In the genomic region with DNA sequence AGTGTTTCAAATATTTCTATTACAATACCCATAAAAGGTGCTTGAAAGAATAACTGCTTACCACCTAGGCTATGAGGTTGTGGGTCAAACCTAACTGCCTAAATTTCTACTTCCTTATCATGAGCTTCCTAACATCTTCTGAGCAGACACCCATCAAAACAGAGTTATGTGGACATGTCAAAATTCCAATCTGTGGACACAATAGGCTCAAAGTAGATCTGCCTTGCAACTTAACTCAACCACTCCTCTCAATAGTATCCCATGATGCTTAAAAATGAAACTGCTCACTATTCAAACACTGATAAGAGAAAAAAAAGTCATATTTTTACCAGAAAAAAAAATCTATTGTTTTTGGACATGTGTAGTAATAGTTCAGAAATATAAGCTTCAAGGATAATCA, we compare ENCODE assay signal across 31 cellular contexts.
A peak's percentile ranks its signal among the peaks of the same experiment; 100 is the strongest.
DNase-seq lines count a peak whose midpoint lies in the region; ATAC-seq and TF ChIP-seq lines count a peak whose summit lies in the region.
"Had no signal": no experiment of that assay in that cellular context is flagged by ENCODE, and none has a peak within 500 bp of the region (broad histone marks: within the 10 kb centered on the region; RNA-seq: fewer than 3 reads in every experiment).

No MANE protein-coding gene starts in this region.

- no peaks in the 10 kb centered on the region for H3K27me3 ChIP-seq in CD8-positive, alpha-beta T cell (ENCODE audit: insufficient read depth, low read length)
- H3K27me3 ChIP-seq: adrenal gland, esophagus muscularis mucosa, spleen, uterus had no signal

- no peaks in the 10 kb centered on the region for H3K36me3 ChIP-seq in CD8-positive, alpha-beta T cell (ENCODE audit: insufficient read depth, low read length)
- H3K36me3 ChIP-seq: adrenal gland, esophagus muscularis mucosa, spleen, thoracic aorta, uterus had no signal

- POLR2A ChIA-PET in CD8-positive, alpha-beta T cell (lab: Charles Lee): interaction anchor here (0.7 to 1.1 kb wide), 3 partner anchors 10 to 34 kb away, joined by 3 read pairs; no protein-coding TSS in a partner anchor
- POLR2A ChIA-PET in activated CD4-positive, alpha-beta memory T cell treated with anti-CD3 and anti-CD28 coated beads for 36 hours (lab: Charles Lee): interaction anchor here (0.9 to 1.4 kb wide), 5 partner anchors 9 to 24 kb away, joined by 3 to 6 read pairs (median 3); no protein-coding TSS in a partner anchor

- CTCF ChIA-PET in CD8-positive, alpha-beta T cell (lab: Charles Lee): interaction anchor here (0.7 to 1.5 kb wide), 5 partner anchors 12 to 30 kb away, joined by 3 to 4 read pairs (median 4); no protein-coding TSS in a partner anchor
- CTCF ChIA-PET in activated CD4-positive, alpha-beta memory T cell treated with anti-CD3 and anti-CD28 coated beads for 36 hours (lab: Charles Lee): interaction anchor here (0.7 to 1.6 kb wide), 4 partner anchors 11 to 184 kb away, joined by 3 to 5 read pairs (median 3); no protein-coding TSS in a partner anchor

- no peak for ATAC-seq in activated T-cell treated with anti-CD3 and anti-CD28 coated beads, Interleukin-2, amount 50 U/mL, for 72 hours (replicated peaks in 1 of 2)
- ATAC-seq in CD8-positive, alpha-beta T cell: no peak
- ATAC-seq in GM18511 (IDR thresholded peaks at IDR 0.05; ENCODE audit: unreplicated experiment) (no peak), GM21526 (IDR thresholded peaks at IDR 0.05; ENCODE audit: low FRiP score, unreplicated experiment) (no peak)
- ATAC-seq: left lobe of liver; right cardiac atrium; stimulated activated naive CD8-positive, alpha-beta T cell treated with anti-CD3 and anti-CD28 coated beads, Interleukin-15, amount 100 ng/mL, for 72 hours had no signal

- H3K27ac Mint-ChIP-seq in activated T-cell treated with anti-CD3 and anti-CD28 coated beads, Interleukin-2, amount 50 U/mL, for 72 hours: peak overlapping the region; percentile 85
- peak overlapping the region; percentile 56 for H3K27ac Mint-ChIP-seq in CD8-positive, alpha-beta T cell
- peak overlapping the region; percentile 62 for H3K27ac Mint-ChIP-seq in activated CD4-positive, alpha-beta memory T cell treated with anti-CD3 and anti-CD28 coated beads for 36 hours
- H3K27ac Mint-ChIP-seq: B cell; stimulated activated naive CD8-positive, alpha-beta T cell treated with anti-CD3 and anti-CD28 coated beads, Interleukin-15, amount 100 ng/mL, for 72 hours; T-helper 1 cell treated with Interleukin-12 subunit alpha and Interleukin-12 subunit beta and Interleukin-4 antibody, amounts not matched to agents 30 μg/mL and 1 μg/mL, for 36 hours had no signal

- H3K4me3 ChIP-seq in CD8-positive, alpha-beta T cell (ENCODE audit: low read depth, low read length): no peak overlapping the region
- H3K4me3 ChIP-seq: adrenal gland, esophagus muscularis mucosa, spleen, thoracic aorta, uterus had no signal

- peaks cover 70% of the 10 kb centered on the region for H3K4me1 Mint-ChIP-seq in activated T-cell treated with anti-CD3 and anti-CD28 coated beads, Interleukin-2, amount 50 U/mL, for 72 hours (ENCODE audit: low read depth)
- H3K4me1 Mint-ChIP-seq in CD8-positive, alpha-beta T cell (ENCODE audit: low read depth): peaks cover 67% of the 10 kb centered on the region
- H3K4me1 Mint-ChIP-seq in activated CD4-positive, alpha-beta memory T cell treated with anti-CD3 and anti-CD28 coated beads for 36 hours (ENCODE audit: low read depth): peaks cover 83% of the 10 kb centered on the region
- H3K4me1 Mint-ChIP-seq: B cell had no signal

- no peaks in the 10 kb centered on the region for H3K27me3 Mint-ChIP-seq in activated T-cell treated with anti-CD3 and anti-CD28 coated beads, Interleukin-2, amount 50 U/mL, for 72 hours (ENCODE audit: low read depth)
- no peaks in the 10 kb centered on the region for H3K27me3 Mint-ChIP-seq in CD8-positive, alpha-beta T cell (ENCODE audit: low read depth)
- no peaks in the 10 kb centered on the region for H3K27me3 Mint-ChIP-seq in activated CD4-positive, alpha-beta memory T cell treated with anti-CD3 and anti-CD28 coated beads for 36 hours
- H3K27me3 Mint-ChIP-seq: B cell; stimulated activated naive CD8-positive, alpha-beta T cell treated with anti-CD3 and anti-CD28 coated beads, Interleukin-15, amount 100 ng/mL, for 72 hours had no signal

- intact Hi-C loops in CD8-positive, alpha-beta T cell (cut with DNase I, micrococcal nuclease): no loop called here
- intact Hi-C loops in activated CD4-positive, alpha-beta memory T cell treated with anti-CD3 and anti-CD28 coated beads for 36 hours (cut with micrococcal nuclease): no loop called here

- H3K4me1 ChIP-seq in CD8-positive, alpha-beta T cell (ENCODE audit: insufficient read depth, low read length): peaks cover 26% of the 10 kb centered on the region
- H3K4me1 ChIP-seq: adrenal gland, uterus had no signal

- no peak for DNase-seq in activated T-cell treated with anti-CD3 and anti-CD28 coated beads, Interleukin-2, amount 50 U/mL, for 72 hours
- DNase-seq in activated T-cell treated with anti-CD3 and anti-CD28 coated beads, Interleukin-2, amount 50 U/mL, for 48 hours: no peak
- no peak for DNase-seq in CD8-positive, alpha-beta T cell
- DNase-seq in activated CD4-positive, alpha-beta memory T cell treated with anti-CD3 and anti-CD28 coated beads for 36 hours: no peak
- peak; percentile 56 for DNase-seq in myocyte (ENCODE audit: low read depth)
- DNase-seq in activated CD4-positive, CD25-positive, alpha-beta regulatory T cell (lab: John Stamatoyannopoulos, UW): no peak
- DNase-seq: activated CD4-positive, alpha-beta T cell treated with anti-CD3 and anti-CD28 coated beads for 48 hours; adrenal gland; cerebellar nuclear complex; dermis blood vessel endothelial cell; DMS53; foreskin fibroblast; HCEC 1CT; mesenchymal stem cell; NCI-H1417; NCI-H2029; NCI-H510A treated with DMSO at 0.1 percent for 48 hours; right cardiac atrium; spleen; stimulated activated CD4-positive, alpha-beta T cell treated with anti-CD3 and anti-CD28 coated beads, Interleukin-2, amount 100 ng/mL, for 24 hours; stimulated activated CD8-positive, alpha-beta memory T cell treated with anti-CD3 and anti-CD28 coated beads, Interleukin-4, amount 100 ng/mL, for 48 hours; stimulated activated naive CD8-positive, alpha-beta T cell treated with anti-CD3 and anti-CD28 coated beads, Interleukin-15, amount 100 ng/mL, for 72 hours; uterus had no signal

- no peak for TF ChIP-seq CTCF in CD8-positive, alpha-beta T cell (IDR thresholded peaks at IDR 0.05)

- H3K36me3 Mint-ChIP-seq in activated T-cell treated with anti-CD3 and anti-CD28 coated beads, Interleukin-2, amount 50 U/mL, for 72 hours (ENCODE audit: insufficient read depth in 2 of 2): peaks cover 3 to 17% of the 10 kb centered on the region in 2 donors
- peaks cover 36% of the 10 kb centered on the region for H3K36me3 Mint-ChIP-seq in CD8-positive, alpha-beta T cell
- H3K36me3 Mint-ChIP-seq in activated CD4-positive, alpha-beta memory T cell treated with anti-CD3 and anti-CD28 coated beads for 36 hours: peaks cover 38% of the 10 kb centered on the region

- no peaks in the 10 kb centered on the region for H3K9me3 ChIP-seq in CD8-positive, alpha-beta T cell (ENCODE audit: low read length)
- H3K9me3 ChIP-seq: adrenal gland, esophagus muscularis mucosa, spleen, thoracic aorta, uterus had no signal

- no peak overlapping the region for H3K27ac ChIP-seq in CD8-positive, alpha-beta T cell (ENCODE audit: low read depth, low read length)
- H3K27ac ChIP-seq: adrenal gland, esophagus muscularis mucosa, RWPE1, spleen, thoracic aorta, uterus had no signal

- H3K4me3 Mint-ChIP-seq in activated T-cell treated with anti-CD3 and anti-CD28 coated beads, Interleukin-2, amount 50 U/mL, for 72 hours: peak overlapping the region in 1 of 2 donors; percentile 78
- no peak overlapping the region for H3K4me3 Mint-ChIP-seq in CD8-positive, alpha-beta T cell
- H3K4me3 Mint-ChIP-seq in activated CD4-positive, alpha-beta memory T cell treated with anti-CD3 and anti-CD28 coated beads for 36 hours: peak overlapping the region; percentile 1
- H3K4me3 Mint-ChIP-seq: B cell; stimulated activated naive CD8-positive, alpha-beta T cell treated with anti-CD3 and anti-CD28 coated beads, Interleukin-15, amount 100 ng/mL, for 72 hours; T-helper 1 cell treated with Interleukin-12 subunit alpha and Interleukin-12 subunit beta and Interleukin-4 antibody, amounts not matched to agents 30 μg/mL and 1 μg/mL, for 36 hours had no signal

- no peaks in the 10 kb centered on the region for H3K9me3 Mint-ChIP-seq in activated T-cell treated with anti-CD3 and anti-CD28 coated beads, Interleukin-2, amount 50 U/mL, for 72 hours
- H3K9me3 Mint-ChIP-seq in CD8-positive, alpha-beta T cell: no peaks in the 10 kb centered on the region
- no peaks in the 10 kb centered on the region for H3K9me3 Mint-ChIP-seq in activated CD4-positive, alpha-beta memory T cell treated with anti-CD3 and anti-CD28 coated beads for 36 hours
- H3K9me3 Mint-ChIP-seq: stimulated activated naive CD8-positive, alpha-beta T cell treated with anti-CD3 and anti-CD28 coated beads, Interleukin-15, amount 100 ng/mL, for 72 hours had no signal
